In genomic region chr19:48473161-48473966, GRCh38 we compare ENCODE assay signal across 2 cellular contexts.
TF ChIP-seq lines count a peak whose summit lies in the region.

No MANE protein-coding gene starts in this region.

TF ChIP-seq in GM23338, 12 proteins besides CTCF, POLR2A, EP300 and RAD21:
- TF ChIP-seq JUNB (IDR thresholded peaks at IDR 0.05; ENCODE audit: unreplicated experiment) (no peak), POLR2AphosphoS5 (IDR thresholded peaks at IDR 0.05; ENCODE audit: low read depth) (no peak), ZNF331 (CRISPR knock-in tag; IDR thresholded peaks at IDR 0.05; ENCODE audit: low read depth) (no peak), EZH2 (IDR thresholded peaks at IDR 0.05; ENCODE audit: low read depth, unreplicated experiment) (no peak), NANOG (IDR thresholded peaks at IDR 0.05; ENCODE audit: borderline replicate concordance) (no peak), STAT1 (IDR thresholded peaks at IDR 0.05; ENCODE audit: unreplicated experiment) (no peak), CREB1 (CRISPR knock-in tag; IDR thresholded peaks at IDR 0.05; ENCODE audit: low read depth) (no peak), ZNF114 (CRISPR knock-in tag; IDR thresholded peaks at IDR 0.05) (no peak), EZH2phosphoT487 (IDR thresholded peaks at IDR 0.05; ENCODE audit: unreplicated experiment) (no peak), ETS1 (IDR thresholded peaks at IDR 0.05) (no peak), ZNF462 (CRISPR knock-in tag; IDR thresholded peaks at IDR 0.05) (no peak), REST (IDR thresholded peaks at IDR 0.05; ENCODE audit: unreplicated experiment) (no peak)
TF ChIP-seq in GM23338: peak in this region for 0.

TF ChIP-seq in K562, 482 proteins besides CTCF, POLR2A, EP300 and RAD21:
- peak; percentile 43; the same call in 1 of the 2 replicates for TF ChIP-seq USF2 (CRISPR knock-in tag; IDR thresholded peaks at IDR 0.05)
- no peak for TF ChIP-seq ZNF551 (CRISPR knock-in tag; IDR thresholded peaks at IDR 0.05)
- no peak for TF ChIP-seq MNT (conservative IDR thresholded peaks at IDR 0.05)
- TF ChIP-seq THRA (IDR thresholded peaks at IDR 0.05) = no peak
- no peak for TF ChIP-seq PHTF2 (CRISPR knock-in tag; IDR thresholded peaks at IDR 0.05)
- TF ChIP-seq L3MBTL2 (IDR thresholded peaks at IDR 0.05) = no peak
- no peak for TF ChIP-seq ZNF133 (CRISPR knock-in tag; IDR thresholded peaks at IDR 0.05)
- TF ChIP-seq TFE3 (CRISPR knock-in tag; IDR thresholded peaks at IDR 0.05) = peak; percentile 66
- TF ChIP-seq PHF20 (IDR thresholded peaks at IDR 0.05; ENCODE audit: partially characterized antibody) = no peak
- TF ChIP-seq MTA3 (IDR thresholded peaks at IDR 0.05; ENCODE audit: borderline replicate concordance) = no peak
- TF ChIP-seq USF1 (CRISPR knock-in tag; IDR thresholded peaks at IDR 0.05) = peak; percentile 57
- TF ChIP-seq ZNF232 (CRISPR knock-in tag; IDR thresholded peaks at IDR 0.05) = no peak
- no peak for TF ChIP-seq NFATC3 (IDR thresholded peaks at IDR 0.05)
- no peak for TF ChIP-seq CTCFL (IDR thresholded peaks at IDR 0.05; ENCODE audit: borderline replicate concordance, insufficient read depth, low read depth, low read length, poor library complexity, severe bottlenecking)
- TF ChIP-seq XRCC5 (IDR thresholded peaks at IDR 0.05; ENCODE audit: low read depth, low read length) = no peak
- peak; percentile 16; the same call in 1 of the 2 replicates for TF ChIP-seq POLR2AphosphoS5 (IDR thresholded peaks at IDR 0.05; ENCODE audit: control insufficient read depth, insufficient read depth, low read depth, low read length)
- no peak for TF ChIP-seq IRF9 (tag; IDR thresholded peaks at IDR 0.05)
- TF ChIP-seq RFX5 (IDR thresholded peaks at IDR 0.05; ENCODE audit: low read depth, low read length) = no peak
- TF ChIP-seq GMEB1 (CRISPR knock-in tag; IDR thresholded peaks at IDR 0.05) = no peak
- TF ChIP-seq SNIP1 (IDR thresholded peaks at IDR 0.05; ENCODE audit: low read depth) = no peak
- no peak for TF ChIP-seq MTF1 (CRISPR knock-in tag; IDR thresholded peaks at IDR 0.05; ENCODE audit: borderline replicate concordance)
- TF ChIP-seq ZNF561 (CRISPR knock-in tag; conservative IDR thresholded peaks at IDR 0.05) = no peak
- no peak for TF ChIP-seq NRF1 (conservative IDR thresholded peaks at IDR 0.05 in 1 of 2, IDR thresholded peaks at IDR 0.05 in 1 of 2)
- TF ChIP-seq RAD51 (IDR thresholded peaks at IDR 0.05; ENCODE audit: borderline replicate concordance, low read depth) = peak; percentile 31; the same call in 1 of the 2 replicates
